Comparison of ENCODE assay signal across 8 cellular contexts in genomic region chr9:27673626-27674025, GRCh38.
"Had no signal": no experiment of that assay in that cellular context is flagged by ENCODE, and none has a peak within 500 bp of the region (broad histone marks: within the 10 kb centered on the region; RNA-seq: fewer than 3 reads in every experiment).

No MANE protein-coding gene starts in this region.

- ATAC-seq: foreskin keratinocyte; stimulated activated memory B cell treated with anti-CD40 and anti-IgM and Interleukin-4, amounts not matched to agents 10 μg/mL and 1 μg/mL and 100 μg/mL, for 72 hours had no signal

- H3K9me3 ChIP-seq: ascending aorta, right atrium auricular region had no signal

- H3K4me3 ChIP-seq: ascending aorta, right atrium auricular region had no signal

- H3K4me1 ChIP-seq: ascending aorta, foreskin keratinocyte had no signal

- DNase-seq: activated CD4-positive, CD25-positive, alpha-beta regulatory T cell treated with anti-CD3 and anti-CD28 coated beads, Interleukin-2, amount 50 U/mL, for 72 hours; foreskin keratinocyte; left cardiac atrium; stimulated activated CD4-positive, alpha-beta T cell treated with anti-CD3 and anti-CD28 coated beads, Interleukin-2, amount 100 ng/mL, for 48 hours had no signal

- H3K27me3 ChIP-seq: ascending aorta, right atrium auricular region had no signal

- H3K9me3 Mint-ChIP-seq: activated T-helper 1 cell treated with anti-CD3 and anti-CD28 coated beads, Interleukin-12 subunit alpha, Interleukin-12 subunit beta, Interleukin-2, Interleukin-4 antibody, amounts not matched to agents 30 ng/mL and 10 ng/mL and 1 ng/mL, durations not matched to agents 14 hours and 24 hours and 36 hours; stimulated activated memory B cell treated with anti-CD40 and anti-IgM and Interleukin-4, amounts not matched to agents 10 μg/mL and 1 μg/mL and 100 μg/mL, for 72 hours had no signal

- H3K36me3 Mint-ChIP-seq: stimulated activated memory B cell treated with anti-CD40 and anti-IgM and Interleukin-4, amounts not matched to agents 10 μg/mL and 1 μg/mL and 100 μg/mL, for 72 hours had no signal

- H3K27ac Mint-ChIP-seq: activated T-helper 1 cell treated with anti-CD3 and anti-CD28 coated beads, Interleukin-12 subunit alpha, Interleukin-12 subunit beta, Interleukin-2, Interleukin-4 antibody, amounts not matched to agents 30 ng/mL and 10 ng/mL and 1 ng/mL, durations not matched to agents 14 hours and 24 hours and 36 hours; stimulated activated memory B cell treated with anti-CD40 and anti-IgM and Interleukin-4, amounts not matched to agents 10 μg/mL and 1 μg/mL and 100 μg/mL, for 72 hours had no signal

- H3K27ac ChIP-seq: ascending aorta, foreskin keratinocyte, right atrium auricular region had no signal

- H3K36me3 ChIP-seq: ascending aorta, right atrium auricular region had no signal
